24 cellular contexts compared by ENCODE assay signal in the genomic region with DNA sequence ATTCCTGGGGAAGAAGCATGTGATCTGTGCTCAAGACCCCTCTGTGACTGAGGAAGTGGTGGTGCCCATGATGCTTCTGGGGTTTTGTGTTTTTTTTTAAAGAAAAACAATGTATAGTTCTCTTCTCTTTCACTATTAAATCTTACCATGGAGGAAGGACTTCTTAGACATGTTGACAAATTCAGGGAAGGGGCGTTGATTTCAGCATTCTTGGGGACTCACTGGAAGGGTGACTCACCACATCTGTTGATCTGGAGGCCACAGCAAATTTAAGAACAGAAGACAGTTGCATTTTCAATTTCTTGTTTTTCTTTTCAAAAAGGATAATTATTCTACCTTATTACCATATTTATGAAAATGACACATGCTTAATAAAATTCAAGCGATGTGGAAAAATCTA.
"Had no signal": no experiment of that assay in that cellular context is flagged by ENCODE, and none has a peak within 500 bp of the region (broad histone marks: within the 10 kb centered on the region; RNA-seq: fewer than 3 reads in every experiment).

No MANE protein-coding gene starts in this region.

- H3K27ac ChIP-seq: cardiac muscle cell, colonic mucosa, epithelial cell of prostate, esophagus squamous epithelium, foreskin keratinocyte, heart right ventricle, left ventricle myocardium inferior, right lobe of liver, thoracic aorta, WERI-Rb-1 had no signal

- H3K9me3 ChIP-seq: colonic mucosa, esophagus squamous epithelium, thoracic aorta had no signal

- DNase-seq: activated CD4-positive, alpha-beta T cell treated with anti-CD3 and anti-CD28 coated beads for 48 hours; activated CD4-positive, alpha-beta T cell treated with anti-CD3 and anti-CD28 coated beads, Interleukin-2, amount 50 U/mL, for 48 hours; activated CD8-positive, alpha-beta memory T cell treated with anti-CD3 and anti-CD28 coated beads for 24 hours; activated effector memory CD4-positive, alpha-beta T cell treated with Interleukin-2 at 50 U/mL for 16 hours; activated naive CD4-positive, alpha-beta T cell treated with Interleukin-2 at 50 U/mL for 16 hours; anterior cingulate cortex; cerebellar nuclear complex; colonic mucosa; effector CD8-positive, alpha-beta T cell; esophagus squamous epithelium; foreskin keratinocyte; heart right ventricle; left ventricle myocardium inferior; mesendoderm; small intestine; stimulated activated CD4-positive, alpha-beta T cell treated with anti-CD3 and anti-CD28 coated beads, Interleukin-4, amount 100 ng/mL, for 24 hours; T-helper 9 cell; trophoblast cell; WERI-Rb-1 had no signal

- H3K27me3 ChIP-seq: cardiac muscle cell, colonic mucosa, foreskin keratinocyte, right lobe of liver had no signal

- H3K4me3 ChIP-seq: cardiac muscle cell, colonic mucosa, esophagus squamous epithelium, heart right ventricle, left ventricle myocardium inferior, lung, right lobe of liver, thoracic aorta had no signal

- H3K36me3 ChIP-seq: cardiac muscle cell, colonic mucosa, esophagus squamous epithelium, left ventricle myocardium inferior, right lobe of liver, thoracic aorta, WERI-Rb-1 had no signal

- H3K4me1 ChIP-seq: colonic mucosa, esophagus squamous epithelium, heart right ventricle, left ventricle myocardium inferior, right lobe of liver had no signal
